8 cellular contexts compared by ENCODE assay signal in the genomic region with DNA sequence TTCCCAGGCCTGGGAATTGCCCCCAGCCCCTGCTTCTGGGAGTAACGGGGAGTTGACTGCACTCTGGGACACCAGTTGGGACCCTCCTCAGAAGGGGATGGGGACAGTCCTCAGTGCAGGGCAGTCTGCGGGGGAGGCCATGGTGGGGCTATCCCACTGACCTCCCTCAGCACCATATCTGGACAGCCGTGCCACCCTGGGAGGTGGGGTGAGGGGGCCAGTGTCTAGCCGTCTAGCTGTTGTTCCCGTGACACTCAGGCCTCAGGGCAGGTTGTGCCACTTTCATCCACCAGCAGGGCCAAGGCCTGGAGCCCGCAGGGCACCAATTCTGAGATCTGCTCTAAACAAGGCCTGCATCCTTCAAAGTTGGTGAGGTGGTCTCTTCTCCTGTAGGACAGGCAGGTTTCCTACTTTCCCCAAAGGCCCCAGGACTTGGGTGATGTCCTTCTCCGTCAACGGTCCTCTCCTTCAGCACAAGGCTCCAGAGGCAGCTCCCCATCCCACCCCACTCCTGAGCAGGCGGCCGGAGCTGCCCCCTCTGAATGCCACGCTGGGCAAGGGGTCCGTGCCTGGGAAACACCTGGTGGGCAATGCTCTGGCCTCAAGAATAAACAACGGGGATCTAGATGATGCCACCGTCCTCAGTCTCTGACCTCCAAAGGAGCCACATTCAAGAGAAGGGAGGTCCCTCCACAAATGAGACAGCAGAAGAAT. TPM values are rescaled to one million over a fixed set of nuclear protein-coding genes. Genes with fewer than 3 reads are reported as not detected.
DNase-seq lines count a peak whose midpoint lies in the region; ATAC-seq and TF ChIP-seq lines count a peak whose summit lies in the region.

No MANE protein-coding gene starts in this region.

- H3K4me1 Mint-ChIP-seq in GM23338, result peaks cover 39% of the 10 kb centered on the region
- peaks cover 38% of the 10 kb centered on the region for H3K4me1 Mint-ChIP-seq in activated CD8-positive, alpha-beta T cell treated with anti-CD3 and anti-CD28 coated beads, Interleukin-2, amount 10 ng/mL, durations not matched to agents 7 days and 5 days (ENCODE audit: low read depth)

- POLR2A ChIA-PET in activated CD8-positive, alpha-beta T cell treated with anti-CD3 and anti-CD28 coated beads, Interleukin-2, amount 10 ng/mL, durations not matched to agents 7 days and 5 days (lab: Charles Lee), result interaction anchor here (1.0 to 1.9 kb wide), 3 partner anchors 10 to 52 kb away, joined by 4 to 7 read pairs (median 5); a partner anchor contains a TSS

- H3K9me3 Mint-ChIP-seq in GM23338, result peaks cover 7% of the 10 kb centered on the region; the same call in 1 of the 3 replicates
- H3K9me3 Mint-ChIP-seq in activated CD8-positive, alpha-beta T cell treated with anti-CD3 and anti-CD28 coated beads, Interleukin-2, amount 10 ng/mL, durations not matched to agents 7 days and 5 days (ENCODE audit: insufficient read depth), result peaks cover 7% of the 10 kb centered on the region

- TF ChIP-seq POLR2A in stomach (IDR thresholded peaks at IDR 0.05) (no peak), erythroblast (IDR thresholded peaks at IDR 0.05; ENCODE audit: low read length) (no peak)

- H2AFZ ChIP-seq in GM23338, result no peak overlapping the region

- no peak for TF ChIP-seq EP300 in stomach (IDR thresholded peaks at IDR 0.05)

- H3K4me3 ChIP-seq in GM23338, result no peak overlapping the region
- peak overlapping the region; percentile 44 to 49 for H3K4me3 ChIP-seq in left lung
- H3K4me3 ChIP-seq in stomach, result peak overlapping the region; percentile 36 to 48 (median 44)
- no peak overlapping the region for H3K4me3 ChIP-seq in foreskin fibroblast (ENCODE audit: low read depth in 1 of 2, low read length in 2 of 2)

- DNase-seq in GM23338 (ENCODE audit: low spot score) (no peak), left lung (no peak), stomach (no peak), CD1c-positive myeloid dendritic cell (ENCODE audit: extremely low spot score) (no peak), erythroblast (lab: John Stamatoyannopoulos, UW) (no peak), foreskin fibroblast (no peak), AG08396 (ENCODE audit: low spot score) (no peak)
- no peak for DNase-seq in activated CD8-positive, alpha-beta T cell treated with anti-CD3 and anti-CD28 coated beads, Interleukin-2, amount 10 ng/mL, durations not matched to agents 7 days and 5 days

- no peak for TF ChIP-seq CTCF in GM23338 (conservative IDR thresholded peaks at IDR 0.05; ENCODE audit: low read depth in 2 of 2)
- no peak for TF ChIP-seq CTCF in left lung (IDR thresholded peaks at IDR 0.05)
- TF ChIP-seq CTCF in stomach (IDR thresholded peaks at IDR 0.05), result no peak
- no peak for TF ChIP-seq CTCF in foreskin fibroblast (IDR thresholded peaks at IDR 0.05; ENCODE audit: low read depth, low read length)

- CTCF ChIA-PET in activated CD8-positive, alpha-beta T cell treated with anti-CD3 and anti-CD28 coated beads, Interleukin-2, amount 10 ng/mL, durations not matched to agents 7 days and 5 days (lab: Charles Lee), result interaction anchor here (0.7 to 5.2 kb wide), 6 partner anchors 9 to 49 kb away, joined by 3 to 65 read pairs (median 9); no protein-coding TSS in a partner anchor

- no peaks in the 10 kb centered on the region for H3K36me3 ChIP-seq in GM23338 (ENCODE audit: insufficient read depth)
- H3K36me3 ChIP-seq in left lung, result no peaks in the 10 kb centered on the region
- H3K36me3 ChIP-seq in stomach, result no peaks in the 10 kb centered on the region

- peaks cover 41% of the 10 kb centered on the region for H3F3A ChIP-seq in GM23338 (replicated peaks; ENCODE audit: low read depth)

- peak overlapping the region; percentile 45; the same call in 1 of the 2 replicates for H3K4me2 ChIP-seq in GM23338

- peak overlapping the region; percentile 52; the same call in 1 of the 3 replicates for H3K4me3 Mint-ChIP-seq in GM23338
- no peak overlapping the region for H3K4me3 Mint-ChIP-seq in activated CD8-positive, alpha-beta T cell treated with anti-CD3 and anti-CD28 coated beads, Interleukin-2, amount 10 ng/mL, durations not matched to agents 7 days and 5 days

- H3K9me2 ChIP-seq in GM23338 (ENCODE audit: insufficient read depth), result no peaks in the 10 kb centered on the region

- H3K27me3 Mint-ChIP-seq in GM23338 (ENCODE audit: insufficient read depth, low read depth, poor library complexity), result peaks cover 27% of the 10 kb centered on the region
- H3K27me3 Mint-ChIP-seq in activated CD8-positive, alpha-beta T cell treated with anti-CD3 and anti-CD28 coated beads, Interleukin-2, amount 10 ng/mL, durations not matched to agents 7 days and 5 days (ENCODE audit: low read depth), result no peaks in the 10 kb centered on the region

- H3K27me3 ChIP-seq in GM23338 (ENCODE audit: insufficient read depth), result peaks cover 4% of the 10 kb centered on the region; the same call in 1 of the 2 replicates
- no peaks in the 10 kb centered on the region for H3K27me3 ChIP-seq in left lung
- no peaks in the 10 kb centered on the region for H3K27me3 ChIP-seq in stomach

- peak overlapping the region; percentile 99 for H3K27ac ChIP-seq in GM23338 (ENCODE audit: low read depth)
- H3K27ac ChIP-seq in left lung, result peak overlapping the region; percentile 97 to 98
- H3K27ac ChIP-seq in stomach, result peak overlapping the region; percentile 92 to 100 (median 98)

- no peak for ATAC-seq in GM23338
- ATAC-seq in activated CD8-positive, alpha-beta T cell treated with anti-CD3 and anti-CD28 coated beads, Interleukin-2, amount 10 ng/mL, durations not matched to agents 7 days and 5 days, result no peak
- ATAC-seq in left lung, result no peak

- 75 to 86% (median 81%) methylated on average over 11 to 14 of the region's 14 CpGs for WGBS in stomach, 5 donors

- H3K27ac Mint-ChIP-seq in GM23338, result peak overlapping the region; percentile 92
- peak overlapping the region; percentile 68 for H3K27ac Mint-ChIP-seq in activated CD8-positive, alpha-beta T cell treated with anti-CD3 and anti-CD28 coated beads, Interleukin-2, amount 10 ng/mL, durations not matched to agents 7 days and 5 days

- H3K9me3 ChIP-seq in left lung (no peaks in the 10 kb centered on the region), stomach (no peaks in the 10 kb centered on the region)

- no peaks in the 10 kb centered on the region for H3K79me2 ChIP-seq in GM23338 (replicated peaks; ENCODE audit: insufficient read depth)

- H3K36me3 Mint-ChIP-seq in GM23338 (ENCODE audit: low read depth), result peaks cover 3% of the 10 kb centered on the region; the same call in 1 of the 3 replicates
- H3K36me3 Mint-ChIP-seq in activated CD8-positive, alpha-beta T cell treated with anti-CD3 and anti-CD28 coated beads, Interleukin-2, amount 10 ng/mL, durations not matched to agents 7 days and 5 days (ENCODE audit: low read depth), result peaks cover 11% of the 10 kb centered on the region

- peaks cover 37% of the 10 kb centered on the region for H3K4me1 ChIP-seq in GM23338 (ENCODE audit: insufficient read depth)
- H3K4me1 ChIP-seq in left lung, result peaks cover 7 to 45% of the 10 kb centered on the region in 2 donors
- H3K4me1 ChIP-seq in stomach, result peaks cover 26 to 59% (median 56%) of the 10 kb centered on the region in 4 donors

- intact Hi-C loops in left lung (cut with DNase I) (no loop called here), stomach (cut with DNase I; ENCODE audit: low total_unique reads) (no loop called here)

- H4K20me1 ChIP-seq in GM23338 (replicated peaks; ENCODE audit: insufficient read depth), result no peaks in the 10 kb centered on the region

TF ChIP-seq in GM23338, 12 proteins besides CTCF, POLR2A, EP300 and RAD21 (continues in another document):
- no peak for TF ChIP-seq JUNB (IDR thresholded peaks at IDR 0.05; ENCODE audit: unreplicated experiment)
- TF ChIP-seq STAT1 (IDR thresholded peaks at IDR 0.05; ENCODE audit: unreplicated experiment), result no peak
- no peak for TF ChIP-seq EZH2phosphoT487 (IDR thresholded peaks at IDR 0.05; ENCODE audit: unreplicated experiment)
- TF ChIP-seq NANOG (IDR thresholded peaks at IDR 0.05; ENCODE audit: borderline replicate concordance), result no peak

RNA-seq across cellular contexts. Expression of a gene that starts 43.0 kb away (rescaled TPM):
- total RNA-seq in GM23338 (2014; rRNA removed; shearing (Covaris generic)), result 1,861 and 2,007 TPM in 2 replicates
- polyA plus RNA-seq in GM23338 (2016; fragmentation: Nextera tagmentation; extraction: Ambion mirVana) (8,990 and 10,188 TPM in 2 replicates), stomach (1,000 to 10,000 TPM; 1,451 to 2,006 (median 1,527) TPM)
- 1,000 to 10,000 TPM; 1,769 to 1,842 TPM for total RNA-seq in activated CD8-positive, alpha-beta T cell treated with anti-CD3 and anti-CD28 coated beads, Interleukin-2, amount 10 ng/mL, durations not matched to agents 7 days and 5 days
- total RNA-seq in left lung (100 to 1,000 TPM; 677 to 980 TPM), stomach (1,000 to 10,000 TPM in 1 of 5 donors, 100 to 1,000 TPM in 4; 244 to 1,175 (median 701) TPM)

Comparison
In these comparisons a context has a peak if more than half of its experiments do, and no peak if none do; other contexts are left out.
1. H3K4me3 ChIP-seq: peak in left lung (2 of 2) and stomach (4 of 4); none in GM23338 (single experiment) and foreskin fibroblast (0 of 2).
2. Peak in every context shown above with its lines, with median percentiles within 50 percentile points of each other: H3K27ac ChIP-seq.